Comparison of ENCODE assay signal across 27 cellular contexts in genomic region chr18:24685232-24685959, GRCh38.
"Had no signal": no experiment of that assay in that cellular context is flagged by ENCODE, and none has a peak within 500 bp of the region (broad histone marks: within the 10 kb centered on the region; RNA-seq: fewer than 3 reads in every experiment).

No MANE protein-coding gene starts in this region.

- ATAC-seq: activated naive CD4-positive, alpha-beta T cell treated with anti-CD3 and anti-CD28 coated beads, Interleukin-2, amount 50 U/mL, for 72 hours; activated T-cell treated with anti-CD3 and anti-CD28 coated beads, Interleukin-2, amount 50 U/mL, for 72 hours; esophagus mucosa; gastroesophageal sphincter; WTC11 had no signal

- DNase-seq: activated CD4-positive, alpha-beta memory T cell treated with anti-CD3 and anti-CD28 coated beads, Interleukin-2, amount 10 ng/mL, durations not matched to agents 7 days and 5 days; activated CD4-positive, alpha-beta T cell treated with anti-CD3 and anti-CD28 coated beads for 1 hour; activated CD4-positive, alpha-beta T cell treated with anti-CD3 and anti-CD28 coated beads for 4 hours; activated CD4-positive, alpha-beta T cell treated with anti-CD3 and anti-CD28 coated beads, Interleukin-2, amount 10 ng/mL, durations not matched to agents 7 days and 5 days; activated CD4-positive, alpha-beta T cell treated with anti-CD3 and anti-CD28 coated beads, Interleukin-2, amount 50 U/mL, for 4 hours; activated CD8-positive, alpha-beta memory T cell treated with anti-CD3 and anti-CD28 coated beads, Interleukin-2, amount 50 U/mL, for 48 hours; activated gamma-delta T cell; activated naive CD4-positive, alpha-beta T cell; activated naive CD4-positive, alpha-beta T cell treated with anti-CD3 and anti-CD28 coated beads, Interleukin-2, amount 10 ng/mL, durations not matched to agents 7 days and 5 days; activated naive CD8-positive, alpha-beta T cell treated with anti-CD3 and anti-CD28 coated beads, Interleukin-2, amount 10 ng/mL, durations not matched to agents 7 days and 5 days; activated T-cell treated with anti-CD3 and anti-CD28 coated beads for 4 hours; activated T-cell treated with anti-CD3 and anti-CD28 coated beads, Interleukin-2, amount 50 U/mL, for 24 hours; activated T-cell treated with anti-CD3 and anti-CD28 coated beads, Interleukin-2, amount 50 U/mL, for 72 hours; brain microvascular endothelial cell; dorsolateral prefrontal cortex; effector memory CD4-positive, alpha-beta T cell; endodermal cell; foreskin melanocyte; T-helper 2 cell had no signal

- H3K36me3 ChIP-seq: brain microvascular endothelial cell, gastroesophageal sphincter had no signal

- H3K27me3 ChIP-seq: brain microvascular endothelial cell, gastroesophageal sphincter had no signal

- FAIRE-seq: astrocyte, bronchial epithelial cell had no signal

- H3K4me1 ChIP-seq: gastroesophageal sphincter had no signal

- H3K27ac ChIP-seq: brain microvascular endothelial cell, coronary artery, dorsolateral prefrontal cortex, gastroesophageal sphincter, VCaP had no signal

- H3K4me3 ChIP-seq: coronary artery, dorsolateral prefrontal cortex, gastroesophageal sphincter had no signal
